In genomic region chr2:99899058-99899855, GRCh38 we compare ENCODE assay signal across 1 cellular context.
TF ChIP-seq lines count a peak whose summit lies in the region.

No MANE protein-coding gene starts in this region.

TF ChIP-seq in liver, 16 proteins besides CTCF, POLR2A, EP300 and RAD21 (continued from another document):
- TF ChIP-seq MAX (IDR thresholded peaks at IDR 0.05) (no peak), GABPA (IDR thresholded peaks at IDR 0.05 in 1 of 2, conservative IDR thresholded peaks at IDR 0.05 in 1 of 2) (no peak), TAF1 (conservative IDR thresholded peaks at IDR 0.05) (no peak)
